ENCODE assay signal across 8 cellular contexts in the genomic region with DNA sequence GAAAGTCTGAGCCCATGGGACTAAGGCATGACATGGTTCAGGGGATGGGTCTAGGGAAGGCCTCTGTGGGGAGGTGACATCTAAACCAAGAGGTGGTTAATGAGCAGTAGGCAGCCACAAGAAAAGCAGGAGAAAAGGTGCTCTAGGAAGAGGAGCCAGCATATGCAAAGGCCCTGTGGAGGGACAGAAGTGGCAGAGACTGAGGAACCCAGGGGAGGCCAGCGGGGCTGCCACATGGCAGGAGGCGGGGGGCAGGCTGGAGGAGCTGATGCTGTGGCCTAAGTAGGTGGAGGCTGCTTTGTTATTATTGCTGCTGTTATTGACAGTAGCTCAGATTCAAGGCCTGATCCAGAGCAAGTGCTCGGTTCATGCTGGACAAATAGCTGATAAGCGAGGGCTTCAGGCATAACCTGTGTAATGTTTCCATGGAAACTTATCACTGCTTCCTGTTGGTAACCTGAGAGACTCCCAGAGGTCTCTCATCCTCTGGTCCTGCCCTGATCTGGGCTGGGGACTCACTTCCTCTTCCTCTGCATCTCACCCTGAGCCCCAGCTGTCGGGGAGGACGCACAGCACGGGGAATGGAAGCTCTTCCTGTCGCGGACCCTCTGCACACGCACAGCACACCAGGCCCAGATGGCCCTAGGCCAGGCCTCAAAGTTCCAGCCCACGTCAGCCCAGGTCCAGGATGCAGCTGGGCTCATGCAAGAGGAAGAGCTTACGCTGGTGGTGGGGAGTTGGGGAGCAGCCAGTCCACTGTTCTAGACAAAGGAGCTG.
A peak's percentile ranks its signal among the peaks of the same experiment; 100 is the strongest.
DNase-seq lines count a peak whose midpoint lies in the region; ATAC-seq, FAIRE-seq and TF ChIP-seq lines count a peak whose summit lies in the region.

No MANE protein-coding gene starts in this region.

- H3K36me3 ChIP-seq in BLaER1 treated with 17β-estradiol and CSF1 and Interleukin-3, amounts not matched to agents 10 nM and 100 nM, result no peaks in the 10 kb centered on the region
- no peaks in the 10 kb centered on the region for H3K36me3 ChIP-seq in astrocyte (ENCODE audit: insufficient read depth, low read length)
- H3K36me3 ChIP-seq in esophagus squamous epithelium, result no peaks in the 10 kb centered on the region

- no peak for TF ChIP-seq POLR2A in esophagus squamous epithelium (IDR thresholded peaks at IDR 0.05)

- H3K4me2 ChIP-seq in BLaER1 treated with 17β-estradiol and CSF1 and Interleukin-3, amounts not matched to agents 10 nM and 100 nM, result peak overlapping the region; percentile 23 to 85 (median 78)
- no peak overlapping the region for H3K4me2 ChIP-seq in astrocyte (ENCODE audit: low read length)

- WGBS in esophagus squamous epithelium, 2 donors, result 75 to 78% methylated on average over 3 to 5 of the region's 12 CpGs

- FAIRE-seq in astrocyte (lab: Jason Lieb, UNC), result no peak

- H3K9me3 Mint-ChIP-seq in astrocyte (ENCODE audit: unreplicated experiment) (peaks cover 2% of the 10 kb centered on the region), naive B cell (peaks cover 0 to 4% (median 0%) of the 10 kb centered on the region in 7 donors)

- H3K36me3 Mint-ChIP-seq in astrocyte (ENCODE audit: low read depth, unreplicated experiment), result peaks cover 2% of the 10 kb centered on the region
- no peaks in the 10 kb centered on the region for H3K36me3 Mint-ChIP-seq in naive B cell

- H3K79me2 ChIP-seq in astrocyte (ENCODE audit: insufficient read depth, low read length), result no peaks in the 10 kb centered on the region

- peaks cover 10% of the 10 kb centered on the region for H3K4me1 Mint-ChIP-seq in astrocyte (ENCODE audit: low read depth, unreplicated experiment)
- peaks cover 43 to 59% (median 51%) of the 10 kb centered on the region in 3 donors for H3K4me1 Mint-ChIP-seq in naive B cell

- H3K9ac ChIP-seq in BLaER1 treated with 17β-estradiol and CSF1 and Interleukin-3, amounts not matched to agents 10 nM and 100 nM, result peak overlapping the region in 9 of 11 experiments; percentile 17 to 81 (median 66); a peak in 18 of 22 replicates
- H3K9ac ChIP-seq in astrocyte (ENCODE audit: low read length), result no peak overlapping the region

- ATAC-seq in naive B cell (ENCODE audit: low read depth in 2 of 2), result peak; percentile 76 to 81
- ATAC-seq in GM18868 (IDR thresholded peaks at IDR 0.05; ENCODE audit: unreplicated experiment), result no peak

- no peak overlapping the region for H2AFZ ChIP-seq in astrocyte (ENCODE audit: low read depth, low read length)

- H3K27me3 Mint-ChIP-seq in astrocyte (ENCODE audit: low read depth, unreplicated experiment), result peaks cover 37% of the 10 kb centered on the region
- H3K27me3 Mint-ChIP-seq in naive B cell, result no peaks in the 10 kb centered on the region

- no peaks in the 10 kb centered on the region for H3K27me3 ChIP-seq in BLaER1 treated with 17β-estradiol and CSF1 and Interleukin-3, amounts not matched to agents 10 nM and 100 nM
- H3K27me3 ChIP-seq in astrocyte (ENCODE audit: insufficient read depth, low read length), result peaks cover 24% of the 10 kb centered on the region
- no peaks in the 10 kb centered on the region for H3K27me3 ChIP-seq in esophagus squamous epithelium

- H3K4me3 Mint-ChIP-seq in astrocyte (ENCODE audit: unreplicated experiment) (no peak overlapping the region), naive B cell (peak overlapping the region in 6 of 8 donors; percentile 1 to 59 (median 30))

- DNase-seq in GM19238 (ENCODE audit: insufficient read length, low spot score) (peak; percentile 25), MV-4-11 (lab: John Stamatoyannopoulos, UW) (peak; percentile 85), astrocyte (ENCODE audit: low read depth) (peak; percentile 74), naive B cell (peak; percentile 78), GOT3 (lab: John Stamatoyannopoulos, UW) (no peak), esophagus squamous epithelium (lab: John Stamatoyannopoulos, UW) (no peak)

- peak overlapping the region; percentile 18 to 93 (median 82); a peak in 21 of 22 replicates for H3K27ac ChIP-seq in BLaER1 treated with 17β-estradiol and CSF1 and Interleukin-3, amounts not matched to agents 10 nM and 100 nM
- H3K27ac ChIP-seq in astrocyte (ENCODE audit: low read depth, low read length) (no peak overlapping the region), esophagus squamous epithelium (peak overlapping the region in 2 of 4 donors; percentile 11 to 51)

- H3K4me3 ChIP-seq in BLaER1 treated with 17β-estradiol and CSF1 and Interleukin-3, amounts not matched to agents 10 nM and 100 nM, result no peak overlapping the region
- no peak overlapping the region for H3K4me3 ChIP-seq in astrocyte (ENCODE audit: insufficient read depth, low read depth, low read length)
- H3K4me3 ChIP-seq in esophagus squamous epithelium, result no peak overlapping the region

- H3K9me3 ChIP-seq in BLaER1 treated with 17β-estradiol and CSF1 and Interleukin-3, amounts not matched to agents 10 nM and 100 nM (replicated peaks in 1 of 11), result no peaks in the 10 kb centered on the region
- H3K9me3 ChIP-seq in astrocyte (ENCODE audit: insufficient read depth, low read depth, low read length) (no peaks in the 10 kb centered on the region), esophagus squamous epithelium (no peaks in the 10 kb centered on the region)

- H3K27ac Mint-ChIP-seq in astrocyte (ENCODE audit: unreplicated experiment) (no peak overlapping the region), naive B cell (peak overlapping the region; percentile 92 to 99 (median 97))

- H3K4me1 ChIP-seq in BLaER1 treated with 17β-estradiol and CSF1 and Interleukin-3, amounts not matched to agents 10 nM and 100 nM, result peaks cover 67 to 100% (median 99%) of the 10 kb centered on the region in 10 experiments
- H3K4me1 ChIP-seq in astrocyte (ENCODE audit: insufficient read depth, low read length) (no peaks in the 10 kb centered on the region), esophagus squamous epithelium (peaks cover 9 to 29% (median 18%) of the 10 kb centered on the region in 3 donors)

- TF ChIP-seq CTCF in astrocyte (IDR thresholded peaks at IDR 0.05; ENCODE audit: insufficient read depth, low read depth, low read length) (no peak), esophagus squamous epithelium (IDR thresholded peaks at IDR 0.05) (no peak)

- intact Hi-C loops in esophagus squamous epithelium (cut with DNase I), result no loop called here

- no peaks in the 10 kb centered on the region for H4K20me1 ChIP-seq in BLaER1 treated with 17β-estradiol and CSF1 and Interleukin-3, amounts not matched to agents 10 nM and 100 nM
- H4K20me1 ChIP-seq in astrocyte (ENCODE audit: insufficient read depth, low read length), result no peaks in the 10 kb centered on the region

Comparison
In these comparisons a context has a peak if more than half of its experiments do, and no peak if none do; other contexts are left out.
1. DNase-seq: peak in GM19238 (single experiment), MV-4-11 (single experiment), astrocyte (single experiment) and naive B cell (single experiment); none in GOT3 (single experiment) and esophagus squamous epithelium (single experiment).